In the genomic region with DNA sequence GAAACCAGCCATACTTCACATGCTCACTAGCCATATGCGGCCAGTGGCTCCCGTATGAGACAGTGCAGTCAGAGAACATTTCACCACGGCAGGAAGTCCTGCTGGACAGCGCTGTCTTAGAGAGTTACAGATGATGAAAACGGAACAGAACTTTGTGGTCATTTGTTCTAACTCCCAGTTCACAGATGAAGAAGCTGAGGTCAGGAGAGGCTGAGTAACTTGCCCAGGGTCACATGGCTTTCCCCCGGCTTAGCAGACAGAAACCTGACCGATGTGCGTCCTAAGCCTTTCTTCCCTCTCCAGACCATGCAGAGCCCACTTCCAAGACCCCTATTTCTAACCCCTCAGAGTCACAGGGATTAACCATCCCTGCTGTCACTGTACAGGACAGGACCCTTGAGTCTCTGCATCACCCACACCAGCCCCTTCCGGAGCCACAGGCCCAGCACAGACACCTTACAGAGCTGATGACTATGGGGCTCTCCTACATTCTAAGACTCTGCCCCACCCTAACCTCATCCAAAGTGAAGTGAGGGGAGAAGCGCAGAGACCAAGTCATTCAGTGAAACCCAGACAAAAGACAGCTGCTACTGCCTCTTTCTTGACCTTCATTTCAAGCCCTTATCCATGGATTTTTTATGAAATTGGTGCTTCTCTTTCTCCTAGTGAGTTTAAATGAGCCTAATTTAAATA, we compare ENCODE assay signal across 1 cellular context.
TF ChIP-seq lines count a peak whose summit lies in the region.

No MANE protein-coding gene starts in this region.

TF ChIP-seq in GM12878, 131 proteins besides CTCF, POLR2A, EP300 and RAD21 (continued from another document and continues in another):
- TF ChIP-seq ZBTB4 (CRISPR knock-in tag; IDR thresholded peaks at IDR 0.05) (no peak), GABPA (IDR thresholded peaks at IDR 0.05; ENCODE audit: low read depth) (no peak), IRF3 (IDR thresholded peaks at IDR 0.05) (no peak), FOXM1 (IDR thresholded peaks at IDR 0.05; ENCODE audit: low read depth, low read length) (no peak), CBX5 (IDR thresholded peaks at IDR 0.05; ENCODE audit: low read depth) (no peak), ZBTB33 (IDR thresholded peaks at IDR 0.05) (no peak), SPI1 (IDR thresholded peaks at IDR 0.05; ENCODE audit: borderline replicate concordance, insufficient read depth, low read depth, low read length) (peak; percentile 80), SMC3 (IDR thresholded peaks at IDR 0.05; ENCODE audit: borderline replicate concordance, low read length) (no peak), RB1 (IDR thresholded peaks at IDR 0.05; ENCODE audit: borderline replicate concordance) (no peak), ZNF384 (IDR thresholded peaks at IDR 0.05; ENCODE audit: borderline replicate concordance, low read depth, low read length) (no peak), ZBTB40 (IDR thresholded peaks at IDR 0.05; ENCODE audit: borderline replicate concordance) (peak; percentile 54; the same call in 1 of the 2 replicates), SRF (IDR thresholded peaks at IDR 0.05; ENCODE audit: low read depth in 2 of 2, low read length in 2 of 2) (no peak), STAT3 (IDR thresholded peaks at IDR 0.05; ENCODE audit: low read depth, low read length) (peak; percentile 80; the same call in 1 of the 2 replicates), CREM (IDR thresholded peaks at IDR 0.05; ENCODE audit: low read depth) (peak; percentile 75), PAX8 (IDR thresholded peaks at IDR 0.05) (no peak), USF1 (IDR thresholded peaks at IDR 0.05; ENCODE audit: borderline replicate concordance, extremely low read length, insufficient read depth, low read depth, low read length) (peak; percentile 58), GATAD2B (conservative IDR thresholded peaks at IDR 0.05; ENCODE audit: low read depth) (no peak; the same call in 1 of the 2 replicates), NBN (IDR thresholded peaks at IDR 0.05) (0 out of 2 replicates have a peak, but pooled peaks have one; percentile 33), TARDBP (IDR thresholded peaks at IDR 0.05; ENCODE audit: borderline replicate concordance) (no peak), TCF12 (IDR thresholded peaks at IDR 0.05; ENCODE audit: low read depth, low read length) (peak; percentile 84), CHD4 (IDR thresholded peaks at IDR 0.05) (no peak), JUNB (IDR thresholded peaks at IDR 0.05) (no peak; the same call in 1 of the 2 replicates), HDAC2 (IDR thresholded peaks at IDR 0.05) (no peak), MTA2 (IDR thresholded peaks at IDR 0.05; ENCODE audit: low read depth) (peak; percentile 70; the same call in 1 of the 2 replicates), MTA3 (IDR thresholded peaks at IDR 0.05; ENCODE audit: borderline replicate concordance, low read length) (no peak), SUPT20H (IDR thresholded peaks at IDR 0.05; ENCODE audit: borderline replicate concordance, control insufficient read depth, low read depth, low read length) (no peak), POLR2AphosphoS5 (IDR thresholded peaks at IDR 0.05; ENCODE audit: low read length) (peak; percentile 63), STAT1 (conservative IDR thresholded peaks at IDR 0.05) (no peak; the same call in 1 of the 2 replicates), CHD1 (IDR thresholded peaks at IDR 0.05; ENCODE audit: low read depth, low read length) (no peak), NFIC (IDR thresholded peaks at IDR 0.05; ENCODE audit: low read depth, low read length) (no peak), CBFB (IDR thresholded peaks at IDR 0.05; ENCODE audit: low read depth) (peak; percentile 90; the same call in 1 of the 2 replicates)
- TF ChIP-seq, protein P1, sequence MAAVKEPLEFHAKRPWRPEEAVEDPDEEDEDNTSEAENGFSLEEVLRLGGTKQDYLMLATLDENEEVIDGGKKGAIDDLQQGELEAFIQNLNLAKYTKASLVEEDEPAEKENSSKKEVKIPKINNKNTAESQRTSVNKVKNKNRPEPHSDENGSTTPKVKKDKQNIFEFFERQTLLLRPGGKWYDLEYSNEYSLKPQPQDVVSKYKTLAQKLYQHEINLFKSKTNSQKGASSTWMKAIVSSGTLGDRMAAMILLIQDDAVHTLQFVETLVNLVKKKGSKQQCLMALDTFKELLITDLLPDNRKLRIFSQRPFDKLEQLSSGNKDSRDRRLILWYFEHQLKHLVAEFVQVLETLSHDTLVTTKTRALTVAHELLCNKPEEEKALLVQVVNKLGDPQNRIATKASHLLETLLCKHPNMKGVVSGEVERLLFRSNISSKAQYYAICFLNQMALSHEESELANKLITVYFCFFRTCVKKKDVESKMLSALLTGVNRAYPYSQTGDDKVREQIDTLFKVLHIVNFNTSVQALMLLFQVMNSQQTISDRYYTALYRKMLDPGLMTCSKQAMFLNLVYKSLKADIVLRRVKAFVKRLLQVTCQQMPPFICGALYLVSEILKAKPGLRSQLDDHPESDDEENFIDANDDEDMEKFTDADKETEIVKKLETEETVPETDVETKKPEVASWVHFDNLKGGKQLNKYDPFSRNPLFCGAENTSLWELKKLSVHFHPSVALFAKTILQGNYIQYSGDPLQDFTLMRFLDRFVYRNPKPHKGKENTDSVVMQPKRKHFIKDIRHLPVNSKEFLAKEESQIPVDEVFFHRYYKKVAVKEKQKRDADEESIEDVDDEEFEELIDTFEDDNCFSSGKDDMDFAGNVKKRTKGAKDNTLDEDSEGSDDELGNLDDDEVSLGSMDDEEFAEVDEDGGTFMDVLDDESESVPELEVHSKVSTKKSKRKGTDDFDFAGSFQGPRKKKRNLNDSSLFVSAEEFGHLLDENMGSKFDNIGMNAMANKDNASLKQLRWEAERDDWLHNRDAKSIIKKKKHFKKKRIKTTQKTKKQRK (IDR thresholded peaks at IDR 0.05; ENCODE audit: low read depth, low read length) = no peak
- TF ChIP-seq, protein P2, sequence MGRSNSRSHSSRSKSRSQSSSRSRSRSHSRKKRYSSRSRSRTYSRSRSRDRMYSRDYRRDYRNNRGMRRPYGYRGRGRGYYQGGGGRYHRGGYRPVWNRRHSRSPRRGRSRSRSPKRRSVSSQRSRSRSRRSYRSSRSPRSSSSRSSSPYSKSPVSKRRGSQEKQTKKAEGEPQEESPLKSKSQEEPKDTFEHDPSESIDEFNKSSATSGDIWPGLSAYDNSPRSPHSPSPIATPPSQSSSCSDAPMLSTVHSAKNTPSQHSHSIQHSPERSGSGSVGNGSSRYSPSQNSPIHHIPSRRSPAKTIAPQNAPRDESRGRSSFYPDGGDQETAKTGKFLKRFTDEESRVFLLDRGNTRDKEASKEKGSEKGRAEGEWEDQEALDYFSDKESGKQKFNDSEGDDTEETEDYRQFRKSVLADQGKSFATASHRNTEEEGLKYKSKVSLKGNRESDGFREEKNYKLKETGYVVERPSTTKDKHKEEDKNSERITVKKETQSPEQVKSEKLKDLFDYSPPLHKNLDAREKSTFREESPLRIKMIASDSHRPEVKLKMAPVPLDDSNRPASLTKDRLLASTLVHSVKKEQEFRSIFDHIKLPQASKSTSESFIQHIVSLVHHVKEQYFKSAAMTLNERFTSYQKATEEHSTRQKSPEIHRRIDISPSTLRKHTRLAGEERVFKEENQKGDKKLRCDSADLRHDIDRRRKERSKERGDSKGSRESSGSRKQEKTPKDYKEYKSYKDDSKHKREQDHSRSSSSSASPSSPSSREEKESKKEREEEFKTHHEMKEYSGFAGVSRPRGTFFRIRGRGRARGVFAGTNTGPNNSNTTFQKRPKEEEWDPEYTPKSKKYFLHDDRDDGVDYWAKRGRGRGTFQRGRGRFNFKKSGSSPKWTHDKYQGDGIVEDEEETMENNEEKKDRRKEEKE (IDR thresholded peaks at IDR 0.05) = no peak
- TF ChIP-seq, protein P3, sequence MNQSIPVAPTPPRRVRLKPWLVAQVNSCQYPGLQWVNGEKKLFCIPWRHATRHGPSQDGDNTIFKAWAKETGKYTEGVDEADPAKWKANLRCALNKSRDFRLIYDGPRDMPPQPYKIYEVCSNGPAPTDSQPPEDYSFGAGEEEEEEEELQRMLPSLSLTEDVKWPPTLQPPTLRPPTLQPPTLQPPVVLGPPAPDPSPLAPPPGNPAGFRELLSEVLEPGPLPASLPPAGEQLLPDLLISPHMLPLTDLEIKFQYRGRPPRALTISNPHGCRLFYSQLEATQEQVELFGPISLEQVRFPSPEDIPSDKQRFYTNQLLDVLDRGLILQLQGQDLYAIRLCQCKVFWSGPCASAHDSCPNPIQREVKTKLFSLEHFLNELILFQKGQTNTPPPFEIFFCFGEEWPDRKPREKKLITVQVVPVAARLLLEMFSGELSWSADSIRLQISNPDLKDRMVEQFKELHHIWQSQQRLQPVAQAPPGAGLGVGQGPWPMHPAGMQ (IDR thresholded peaks at IDR 0.05; ENCODE audit: borderline replicate concordance) = no peak
- TF ChIP-seq, protein P4, sequence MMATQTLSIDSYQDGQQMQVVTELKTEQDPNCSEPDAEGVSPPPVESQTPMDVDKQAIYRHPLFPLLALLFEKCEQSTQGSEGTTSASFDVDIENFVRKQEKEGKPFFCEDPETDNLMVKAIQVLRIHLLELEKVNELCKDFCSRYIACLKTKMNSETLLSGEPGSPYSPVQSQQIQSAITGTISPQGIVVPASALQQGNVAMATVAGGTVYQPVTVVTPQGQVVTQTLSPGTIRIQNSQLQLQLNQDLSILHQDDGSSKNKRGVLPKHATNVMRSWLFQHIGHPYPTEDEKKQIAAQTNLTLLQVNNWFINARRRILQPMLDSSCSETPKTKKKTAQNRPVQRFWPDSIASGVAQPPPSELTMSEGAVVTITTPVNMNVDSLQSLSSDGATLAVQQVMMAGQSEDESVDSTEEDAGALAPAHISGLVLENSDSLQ (IDR thresholded peaks at IDR 0.05) = no peak; the same call in 1 of the 2 replicates
